Comparison of ENCODE assay signal across 1 cellular context in the genomic region with DNA sequence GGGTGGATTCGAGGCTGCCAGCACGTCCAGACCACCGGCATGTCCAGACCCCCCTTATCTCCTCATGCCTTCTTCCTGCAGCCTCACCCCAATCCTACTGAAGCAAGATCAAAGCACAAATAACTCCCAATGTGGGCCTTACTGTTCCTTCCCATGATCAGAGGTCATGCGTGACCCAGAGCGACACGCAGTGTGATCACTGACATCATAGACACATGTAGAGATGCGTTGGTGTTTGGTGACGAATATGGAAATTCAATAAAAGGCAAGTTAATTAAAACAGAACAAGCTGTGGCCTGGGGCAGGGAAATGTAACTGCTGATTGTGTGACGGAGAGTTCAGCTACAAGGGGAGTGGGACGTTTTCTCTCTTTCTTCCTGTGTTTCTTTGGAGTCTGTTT.
TF ChIP-seq lines count a peak whose summit lies in the region.

No MANE protein-coding gene starts in this region.

TF ChIP-seq in GM12878, 131 proteins besides CTCF, POLR2A, EP300 and RAD21 (continued from another document):
- no peak for TF ChIP-seq BCLAF1 (IDR thresholded peaks at IDR 0.05)
- TF ChIP-seq DPF2 (IDR thresholded peaks at IDR 0.05): no peak
- TF ChIP-seq NFIC (IDR thresholded peaks at IDR 0.05; ENCODE audit: low read depth, low read length): no peak
- TF ChIP-seq MYB (IDR thresholded peaks at IDR 0.05; ENCODE audit: borderline replicate concordance, low read depth, low read length): no peak
- no peak for TF ChIP-seq ESRRA (IDR thresholded peaks at IDR 0.05; ENCODE audit: low read length)
- TF ChIP-seq TCF12 (IDR thresholded peaks at IDR 0.05; ENCODE audit: low read depth, low read length): no peak
- TF ChIP-seq SUZ12 (IDR thresholded peaks at IDR 0.05; ENCODE audit: unreplicated experiment): no peak
- no peak for TF ChIP-seq BCL3 (IDR thresholded peaks at IDR 0.05; ENCODE audit: borderline replicate concordance, insufficient read depth, low read depth, low read length, poor library complexity, severe bottlenecking)
- peak; percentile 73 for TF ChIP-seq PAX5 (IDR thresholded peaks at IDR 0.05; ENCODE audit: borderline replicate concordance, low read depth, low read length)
- TF ChIP-seq ZSCAN29 (IDR thresholded peaks at IDR 0.05): no peak
- TF ChIP-seq MEF2A (IDR thresholded peaks at IDR 0.05; ENCODE audit: insufficient read depth, low read depth, low read length): peak; percentile 43; the same call in 1 of the 2 replicates
- TF ChIP-seq, protein P1, sequence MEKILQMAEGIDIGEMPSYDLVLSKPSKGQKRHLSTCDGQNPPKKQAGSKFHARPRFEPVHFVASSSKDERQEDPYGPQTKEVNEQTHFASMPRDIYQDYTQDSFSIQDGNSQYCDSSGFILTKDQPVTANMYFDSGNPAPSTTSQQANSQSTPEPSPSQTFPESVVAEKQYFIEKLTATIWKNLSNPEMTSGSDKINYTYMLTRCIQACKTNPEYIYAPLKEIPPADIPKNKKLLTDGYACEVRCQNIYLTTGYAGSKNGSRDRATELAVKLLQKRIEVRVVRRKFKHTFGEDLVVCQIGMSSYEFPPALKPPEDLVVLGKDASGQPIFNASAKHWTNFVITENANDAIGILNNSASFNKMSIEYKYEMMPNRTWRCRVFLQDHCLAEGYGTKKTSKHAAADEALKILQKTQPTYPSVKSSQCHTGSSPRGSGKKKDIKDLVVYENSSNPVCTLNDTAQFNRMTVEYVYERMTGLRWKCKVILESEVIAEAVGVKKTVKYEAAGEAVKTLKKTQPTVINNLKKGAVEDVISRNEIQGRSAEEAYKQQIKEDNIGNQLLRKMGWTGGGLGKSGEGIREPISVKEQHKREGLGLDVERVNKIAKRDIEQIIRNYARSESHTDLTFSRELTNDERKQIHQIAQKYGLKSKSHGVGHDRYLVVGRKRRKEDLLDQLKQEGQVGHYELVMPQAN (conservative IDR thresholded peaks at IDR 0.05): no peak
- TF ChIP-seq HDGF (IDR thresholded peaks at IDR 0.05): no peak
- peak; percentile 54 for TF ChIP-seq BCL11A (IDR thresholded peaks at IDR 0.05; ENCODE audit: low read depth, low read length)
- TF ChIP-seq ZNF217 (IDR thresholded peaks at IDR 0.05): no peak
- TF ChIP-seq CHD4 (IDR thresholded peaks at IDR 0.05): no peak
- TF ChIP-seq, protein P2, sequence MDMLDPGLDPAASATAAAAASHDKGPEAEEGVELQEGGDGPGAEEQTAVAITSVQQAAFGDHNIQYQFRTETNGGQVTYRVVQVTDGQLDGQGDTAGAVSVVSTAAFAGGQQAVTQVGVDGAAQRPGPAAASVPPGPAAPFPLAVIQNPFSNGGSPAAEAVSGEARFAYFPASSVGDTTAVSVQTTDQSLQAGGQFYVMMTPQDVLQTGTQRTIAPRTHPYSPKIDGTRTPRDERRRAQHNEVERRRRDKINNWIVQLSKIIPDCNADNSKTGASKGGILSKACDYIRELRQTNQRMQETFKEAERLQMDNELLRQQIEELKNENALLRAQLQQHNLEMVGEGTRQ (IDR thresholded peaks at IDR 0.05; ENCODE audit: borderline replicate concordance, low read depth, low read length): no peak
- no peak for TF ChIP-seq FOXK2 (IDR thresholded peaks at IDR 0.05)
- peak; percentile 53; the same call in 1 of the 2 replicates for TF ChIP-seq ATF7 (IDR thresholded peaks at IDR 0.05; ENCODE audit: low read depth)
- no peak for TF ChIP-seq SMARCA5 (IDR thresholded peaks at IDR 0.05)
- TF ChIP-seq, protein P3, sequence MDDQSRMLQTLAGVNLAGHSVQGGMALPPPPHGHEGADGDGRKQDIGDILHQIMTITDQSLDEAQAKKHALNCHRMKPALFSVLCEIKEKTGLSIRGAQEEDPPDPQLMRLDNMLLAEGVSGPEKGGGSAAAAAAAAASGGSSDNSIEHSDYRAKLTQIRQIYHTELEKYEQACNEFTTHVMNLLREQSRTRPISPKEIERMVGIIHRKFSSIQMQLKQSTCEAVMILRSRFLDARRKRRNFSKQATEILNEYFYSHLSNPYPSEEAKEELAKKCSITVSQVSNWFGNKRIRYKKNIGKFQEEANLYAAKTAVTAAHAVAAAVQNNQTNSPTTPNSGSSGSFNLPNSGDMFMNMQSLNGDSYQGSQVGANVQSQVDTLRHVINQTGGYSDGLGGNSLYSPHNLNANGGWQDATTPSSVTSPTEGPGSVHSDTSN (IDR thresholded peaks at IDR 0.05; ENCODE audit: insufficient replicate concordance, low read depth, low read length): no peak
- TF ChIP-seq TBL1XR1 (IDR thresholded peaks at IDR 0.05; ENCODE audit: low read depth, low read length): no peak
- no peak for TF ChIP-seq SREBF1 (IDR thresholded peaks at IDR 0.05; ENCODE audit: low read length)
- peak; percentile 62; the same call in 1 of the 2 replicates for TF ChIP-seq IKZF1 (conservative IDR thresholded peaks at IDR 0.05)
- no peak for TF ChIP-seq ZBTB11 (CRISPR knock-in tag; IDR thresholded peaks at IDR 0.05)
- no peak for TF ChIP-seq RCOR1 (conservative IDR thresholded peaks at IDR 0.05; ENCODE audit: low read depth, low read length)
- TF ChIP-seq JUND (IDR thresholded peaks at IDR 0.05; ENCODE audit: low read depth, low read length): no peak
- TF ChIP-seq POU2F2 (IDR thresholded peaks at IDR 0.05; ENCODE audit: borderline replicate concordance, low read depth, low read length): peak; percentile 34; the same call in 1 of the 3 replicates
- TF ChIP-seq, protein P4, sequence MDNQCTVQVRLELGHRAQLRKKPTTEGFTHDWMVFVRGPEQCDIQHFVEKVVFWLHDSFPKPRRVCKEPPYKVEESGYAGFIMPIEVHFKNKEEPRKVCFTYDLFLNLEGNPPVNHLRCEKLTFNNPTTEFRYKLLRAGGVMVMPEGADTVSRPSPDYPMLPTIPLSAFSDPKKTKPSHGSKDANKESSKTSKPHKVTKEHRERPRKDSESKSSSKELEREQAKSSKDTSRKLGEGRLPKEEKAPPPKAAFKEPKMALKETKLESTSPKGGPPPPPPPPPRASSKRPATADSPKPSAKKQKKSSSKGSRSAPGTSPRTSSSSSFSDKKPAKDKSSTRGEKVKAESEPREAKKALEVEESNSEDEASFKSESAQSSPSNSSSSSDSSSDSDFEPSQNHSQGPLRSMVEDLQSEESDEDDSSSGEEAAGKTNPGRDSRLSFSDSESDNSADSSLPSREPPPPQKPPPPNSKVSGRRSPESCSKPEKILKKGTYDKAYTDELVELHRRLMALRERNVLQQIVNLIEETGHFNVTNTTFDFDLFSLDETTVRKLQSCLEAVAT (IDR thresholded peaks at IDR 0.05): no peak
- TF ChIP-seq EZH2 (IDR thresholded peaks at IDR 0.05; ENCODE audit: borderline replicate concordance, control insufficient read depth, low read depth, low read length): no peak
- TF ChIP-seq, protein P5, sequence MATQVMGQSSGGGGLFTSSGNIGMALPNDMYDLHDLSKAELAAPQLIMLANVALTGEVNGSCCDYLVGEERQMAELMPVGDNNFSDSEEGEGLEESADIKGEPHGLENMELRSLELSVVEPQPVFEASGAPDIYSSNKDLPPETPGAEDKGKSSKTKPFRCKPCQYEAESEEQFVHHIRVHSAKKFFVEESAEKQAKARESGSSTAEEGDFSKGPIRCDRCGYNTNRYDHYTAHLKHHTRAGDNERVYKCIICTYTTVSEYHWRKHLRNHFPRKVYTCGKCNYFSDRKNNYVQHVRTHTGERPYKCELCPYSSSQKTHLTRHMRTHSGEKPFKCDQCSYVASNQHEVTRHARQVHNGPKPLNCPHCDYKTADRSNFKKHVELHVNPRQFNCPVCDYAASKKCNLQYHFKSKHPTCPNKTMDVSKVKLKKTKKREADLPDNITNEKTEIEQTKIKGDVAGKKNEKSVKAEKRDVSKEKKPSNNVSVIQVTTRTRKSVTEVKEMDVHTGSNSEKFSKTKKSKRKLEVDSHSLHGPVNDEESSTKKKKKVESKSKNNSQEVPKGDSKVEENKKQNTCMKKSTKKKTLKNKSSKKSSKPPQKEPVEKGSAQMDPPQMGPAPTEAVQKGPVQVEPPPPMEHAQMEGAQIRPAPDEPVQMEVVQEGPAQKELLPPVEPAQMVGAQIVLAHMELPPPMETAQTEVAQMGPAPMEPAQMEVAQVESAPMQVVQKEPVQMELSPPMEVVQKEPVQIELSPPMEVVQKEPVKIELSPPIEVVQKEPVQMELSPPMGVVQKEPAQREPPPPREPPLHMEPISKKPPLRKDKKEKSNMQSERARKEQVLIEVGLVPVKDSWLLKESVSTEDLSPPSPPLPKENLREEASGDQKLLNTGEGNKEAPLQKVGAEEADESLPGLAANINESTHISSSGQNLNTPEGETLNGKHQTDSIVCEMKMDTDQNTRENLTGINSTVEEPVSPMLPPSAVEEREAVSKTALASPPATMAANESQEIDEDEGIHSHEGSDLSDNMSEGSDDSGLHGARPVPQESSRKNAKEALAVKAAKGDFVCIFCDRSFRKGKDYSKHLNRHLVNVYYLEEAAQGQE (IDR thresholded peaks at IDR 0.05; ENCODE audit: low read depth, low read length): no peak
- no peak for TF ChIP-seq HCFC1 (IDR thresholded peaks at IDR 0.05; ENCODE audit: low read length)
- no peak for TF ChIP-seq ATF3 (IDR thresholded peaks at IDR 0.05; ENCODE audit: borderline replicate concordance, extremely low read depth, low read depth, low read length)
- TF ChIP-seq FOXM1 (IDR thresholded peaks at IDR 0.05; ENCODE audit: low read depth, low read length): peak; percentile 34; the same call in 1 of the 2 replicates
- peak; percentile 46; the same call in 1 of the 2 replicates for TF ChIP-seq RUNX3 (IDR thresholded peaks at IDR 0.05; ENCODE audit: low read length)
- TF ChIP-seq CEBPB (IDR thresholded peaks at IDR 0.05; ENCODE audit: borderline replicate concordance in 1 of 2, low read depth in 2 of 2, low read length in 2 of 2): no peak
- TF ChIP-seq IKZF2 (IDR thresholded peaks at IDR 0.05): peak; percentile 26 to 29; a peak in 2 of 4 replicates
TF ChIP-seq in GM12878: peak in this region for 14.
